Comparison of ENCODE assay signal across 17 cellular contexts in genomic region chr10:6739530-6740174, GRCh38.
DNase-seq lines count a peak whose midpoint lies in the region; ATAC-seq and TF ChIP-seq lines count a peak whose summit lies in the region.
"Had no signal": no experiment of that assay in that cellular context is flagged by ENCODE, and none has a peak within 500 bp of the region (broad histone marks: within the 10 kb centered on the region; RNA-seq: fewer than 3 reads in every experiment).

No MANE protein-coding gene starts in this region.

- H3T11ph ChIP-seq in H9 (ENCODE audit: low read length), result no peak overlapping the region

- H3K9me3 Mint-ChIP-seq in H9 (no peaks in the 10 kb centered on the region), MCF 10A (ENCODE audit: unreplicated experiment) (no peaks in the 10 kb centered on the region)
- H3K9me3 Mint-ChIP-seq in activated T-helper 17 cell treated with anti-CD3 and anti-CD28 coated beads, Interleukin-2, amount 50 U/mL, for 72 hours, result no peaks in the 10 kb centered on the region

- H3K4me3 ChIP-seq in esophagus (ENCODE audit: low read depth in 1 of 2, low read length in 2 of 2) (no peak overlapping the region), gastrocnemius medialis (no peak overlapping the region)
- H3K4me3 ChIP-seq: HAP-1, SJSA1 had no signal

- in situ Hi-C loops in gastrocnemius medialis (cut with MboI; ENCODE audit: low sequenced_read_pairs in 4 of 4), result no loop called here

- H3K27me3 ChIP-seq in H9 (ENCODE audit: insufficient read depth, low read length), result no peaks in the 10 kb centered on the region
- no peaks in the 10 kb centered on the region for H3K27me3 ChIP-seq in esophagus (ENCODE audit: control insufficient read depth in 1 of 2, insufficient read depth in 2 of 2, low read length in 2 of 2)
- H3K27me3 ChIP-seq in gastrocnemius medialis, result no peaks in the 10 kb centered on the region
- H3K27me3 ChIP-seq: SJSA1 had no signal

- H3K4me1 Mint-ChIP-seq in H9, result peaks cover 35 to 37% of the 10 kb centered on the region in 2 experiments
- H3K4me1 Mint-ChIP-seq in MCF 10A (ENCODE audit: insufficient read depth, unreplicated experiment), result peaks cover 33% of the 10 kb centered on the region
- no peaks in the 10 kb centered on the region for H3K4me1 Mint-ChIP-seq in activated T-helper 17 cell treated with anti-CD3 and anti-CD28 coated beads, Interleukin-2, amount 50 U/mL, for 72 hours

- H4K91ac ChIP-seq in H9 (ENCODE audit: insufficient read length, low read depth, low read length), result no peak overlapping the region

- WGBS in H9 (ENCODE audit: extremely low coverage, insufficient read length, low lambda C conversion rate), result no CpG with 5 or more reads among the region's 12 CpGs
- WGBS in esophagus, 2 donors, result 67 to 74% methylated on average over 12 of the region's 12 CpGs

- no peak overlapping the region for H3K18ac ChIP-seq in H9 (ENCODE audit: insufficient read length, low read depth, low read length)

- no peaks in the 10 kb centered on the region for H3K36me3 Mint-ChIP-seq in H9 (ENCODE audit: insufficient read depth in 1 of 3, low read depth in 3 of 3)
- peaks cover 8% of the 10 kb centered on the region for H3K36me3 Mint-ChIP-seq in MCF 10A (ENCODE audit: insufficient read depth, unreplicated experiment)
- no peaks in the 10 kb centered on the region for H3K36me3 Mint-ChIP-seq in activated T-helper 17 cell treated with anti-CD3 and anti-CD28 coated beads, Interleukin-2, amount 50 U/mL, for 72 hours (ENCODE audit: low read depth)

- H2BK15ac ChIP-seq in H9 (ENCODE audit: low read depth, low read length), result no peak overlapping the region

- intact Hi-C loops in MCF 10A (cut with micrococcal nuclease), result no loop called here
- intact Hi-C loops in gastrocnemius medialis (cut with DNase I; ENCODE audit: low total_unique reads), result loop anchor here (5.0 to 10.0 kb wide), 2 partner anchors 37 to 225 kb away; no protein-coding TSS in a partner anchor

- no peak for ATAC-seq in gastrocnemius medialis
- no peak for ATAC-seq in activated T-helper 17 cell treated with anti-CD3 and anti-CD28 coated beads, Interleukin-2, amount 50 U/mL, for 72 hours (replicated peaks)
- ATAC-seq in HG03139 (IDR thresholded peaks at IDR 0.05; ENCODE audit: unreplicated experiment), result no peak
- ATAC-seq in GM18873 (IDR thresholded peaks at IDR 0.05; ENCODE audit: low FRiP score, unreplicated experiment), result no peak
- no peak for ATAC-seq in HG02840 (IDR thresholded peaks at IDR 0.05; ENCODE audit: low FRiP score, unreplicated experiment)

- H2BK20ac ChIP-seq in H9 (ENCODE audit: low read depth, low read length, poor library complexity, severe bottlenecking), result no peak overlapping the region

- H3K27ac Mint-ChIP-seq in H9 (peak overlapping the region in 2 of 3 experiments; percentile 3 to 9; a peak in 3 of 7 replicates), MCF 10A (ENCODE audit: low read depth, unreplicated experiment) (peak overlapping the region; percentile 99)
- no peak overlapping the region for H3K27ac Mint-ChIP-seq in activated T-helper 17 cell treated with anti-CD3 and anti-CD28 coated beads, Interleukin-2, amount 50 U/mL, for 72 hours

- POLR2A ChIA-PET in MCF 10A (lab: Yijun Ruan, JAX), result interaction anchor here (0.5 to 6.7 kb wide), 17 partner anchors 9 to 1738 kb away, joined by 3 to 136 read pairs (median 4); partner anchors contain the start of genes ATP5F1C, KIN and SFMBT2

- H3K14ac ChIP-seq in H9 (ENCODE audit: insufficient read depth, low read length), result no peak overlapping the region

- no peak for DNase-seq in H9
- DNase-seq in MCF 10A (ENCODE audit: unreplicated experiment), result peak; percentile 74
- DNase-seq in gastrocnemius medialis, result no peak
- DNase-seq: ACHN, C1 segment of cervical spinal cord, DMS79, KBM-7, NCI-H187, NCI-H2107, NCI-H510A treated with DMSO at 0.1 percent for 48 hours had no signal

- H3K23ac ChIP-seq in H9 (ENCODE audit: insufficient read length, low read depth, low read length), result no peak overlapping the region

- peaks cover 3% of the 10 kb centered on the region for H3K27me3 Mint-ChIP-seq in H9 (ENCODE audit: low read depth)
- no peaks in the 10 kb centered on the region for H3K27me3 Mint-ChIP-seq in MCF 10A (ENCODE audit: insufficient read depth, unreplicated experiment)
- peaks cover 25% of the 10 kb centered on the region for H3K27me3 Mint-ChIP-seq in activated T-helper 17 cell treated with anti-CD3 and anti-CD28 coated beads, Interleukin-2, amount 50 U/mL, for 72 hours

- BruUV-seq in MCF 10A (replicated peaks; lab: Mats Ljungman, UMichigan), result no TSS peak

- peaks cover 19% of the 10 kb centered on the region; the same call in 1 of the 2 replicates for H3K4me1 ChIP-seq in H9 (ENCODE audit: insufficient read depth, low read length)
- H3K4me1 ChIP-seq in esophagus (ENCODE audit: control insufficient read depth in 2 of 2, insufficient read depth in 2 of 2, low read length in 1 of 2), result peaks cover 0 to 4% of the 10 kb centered on the region in 2 donors
- H3K4me1 ChIP-seq in gastrocnemius medialis, result peaks cover 58 to 61% of the 10 kb centered on the region in 2 donors

- H3K79me2 ChIP-seq in H9 (ENCODE audit: insufficient read depth, low read length), result no peaks in the 10 kb centered on the region

- H3K4me3 Mint-ChIP-seq in H9 (no peak overlapping the region), MCF 10A (ENCODE audit: unreplicated experiment) (peak overlapping the region; percentile 77)
- no peak overlapping the region for H3K4me3 Mint-ChIP-seq in activated T-helper 17 cell treated with anti-CD3 and anti-CD28 coated beads, Interleukin-2, amount 50 U/mL, for 72 hours

- no peak overlapping the region for H2AFZ ChIP-seq in H9 (ENCODE audit: low read length)

- no peak for TF ChIP-seq CTCF in H9 (conservative IDR thresholded peaks at IDR 0.05)
- no peak for TF ChIP-seq CTCF in MCF 10A (IDR thresholded peaks at IDR 0.05; ENCODE audit: unreplicated experiment)
- TF ChIP-seq CTCF in gastrocnemius medialis (IDR thresholded peaks at IDR 0.05 in 4 of 5, conservative IDR thresholded peaks at IDR 0.05 in 1 of 5), result no peak

- H2BK5ac ChIP-seq in H9 (ENCODE audit: insufficient read length, low read length), result no peak overlapping the region

- no peak overlapping the region for H4K5ac ChIP-seq in H9 (ENCODE audit: insufficient read length, low read depth, low read length)

- no peak overlapping the region for H2AK5ac ChIP-seq in H9 (ENCODE audit: insufficient read length, low read length)

- no peaks in the 10 kb centered on the region for H3K23me2 ChIP-seq in H9 (ENCODE audit: insufficient read length, low read depth, low read length, poor library complexity, severe bottlenecking)

- H3K9me3 ChIP-seq in H9 (ENCODE audit: control insufficient read depth, low read depth, low read length) (no peaks in the 10 kb centered on the region), esophagus (ENCODE audit: control insufficient read depth in 2 of 2, insufficient read depth in 1 of 2, low read depth in 1 of 2, low read length in 1 of 2) (no peaks in the 10 kb centered on the region), gastrocnemius medialis (no peaks in the 10 kb centered on the region)
- H3K9me3 ChIP-seq: HAP-1, SJSA1 had no signal

- H3K4me2 ChIP-seq in H9 (ENCODE audit: insufficient read depth, insufficient read length, low read length), result no peak overlapping the region

- H4K20me1 ChIP-seq in H9 (ENCODE audit: control insufficient read depth, insufficient read depth, insufficient read length), result no peaks in the 10 kb centered on the region

- no peak overlapping the region for H3K27ac ChIP-seq in H9 (ENCODE audit: insufficient read length, low read depth, low read length)
- peak overlapping the region; percentile 48 to 63 for H3K27ac ChIP-seq in esophagus (ENCODE audit: low read depth in 2 of 2, low read length in 1 of 2)
- peak overlapping the region in 3 of 4 donors; percentile 86 to 93 (median 92) for H3K27ac ChIP-seq in gastrocnemius medialis
- H3K27ac ChIP-seq: SJSA1 had no signal

- CTCF ChIA-PET in MCF 10A (lab: Yijun Ruan, JAX), result interaction anchor here (0.5 to 3.5 kb wide), 6 partner anchors 12 to 1526 kb away, joined by 3 to 18 read pairs (median 4); no protein-coding TSS in a partner anchor

- no peak overlapping the region for H4K8ac ChIP-seq in H9 (replicated peaks; ENCODE audit: insufficient read length, low read depth, low read length)

- no peak overlapping the region for H2BK12ac ChIP-seq in H9 (ENCODE audit: insufficient read length, low read depth, low read length)

- no peaks in the 10 kb centered on the region for H3K79me1 ChIP-seq in H9 (ENCODE audit: insufficient read depth, low read depth, low read length, poor library complexity, severe bottlenecking)

- H3K9ac ChIP-seq in H9 (ENCODE audit: extremely low read depth, insufficient read length, low read length), result no peak overlapping the region

- no peak for TF ChIP-seq POLR2A in gastrocnemius medialis (IDR thresholded peaks at IDR 0.05)

- no peak overlapping the region for H2BK120ac ChIP-seq in H9 (ENCODE audit: low read depth, low read length, poor library complexity, severe bottlenecking)

- no peak overlapping the region for H3K4ac ChIP-seq in H9 (ENCODE audit: low read depth, low read length)

- no peak overlapping the region for H3K56ac ChIP-seq in H9 (ENCODE audit: insufficient read length, low read depth, low read length)

- no peaks in the 10 kb centered on the region for H3K36me3 ChIP-seq in esophagus (ENCODE audit: control insufficient read depth in 2 of 2, insufficient read depth in 2 of 2, low read length in 1 of 2)
- no peaks in the 10 kb centered on the region for H3K36me3 ChIP-seq in gastrocnemius medialis
- H3K36me3 ChIP-seq: HAP-1, SJSA1 had no signal
